Comparison of ENCODE assay signal across 8 cellular contexts in genomic region chr12:1595026-1595561, GRCh38. TPM values are rescaled to one million over a fixed set of nuclear protein-coding genes. Genes with fewer than 3 reads are reported as not detected.
DNase-seq lines count a peak whose midpoint lies in the region; ATAC-seq lines count a peak whose summit lies in the region.

No MANE protein-coding gene starts in this region.

- intact Hi-C loops in dendritic cell treated with granulocyte-macrophage colony-stimulating factor and Interleukin-4, amounts not matched to agents 40 ng/mL and 50 ng/mL, for 4 days (cut with micrococcal nuclease), result no loop called here
- intact Hi-C loops in posterior vena cava (cut with DNase I), result no loop called here

- peak overlapping the region; percentile 80 to 87 for H3K4me3 ChIP-seq in mucosa of rectum (ENCODE audit: low read length in 2 of 2)

- H3K36me3 ChIP-seq in ES-I3 (ENCODE audit: insufficient read depth, low read length), result no peaks in the 10 kb centered on the region
- peaks cover 0 to 4% of the 10 kb centered on the region in 2 donors for H3K36me3 ChIP-seq in mucosa of rectum (ENCODE audit: control insufficient read depth in 2 of 2, insufficient read depth in 2 of 2, low read length in 2 of 2)

- no peaks in the 10 kb centered on the region for H3K27me3 Mint-ChIP-seq in dendritic cell treated with granulocyte-macrophage colony-stimulating factor and Interleukin-4, amounts not matched to agents 40 ng/mL and 50 ng/mL, for 4 days

- no peak for ATAC-seq in HG02870 (IDR thresholded peaks at IDR 0.05; ENCODE audit: unreplicated experiment)
- ATAC-seq in GM19035 (IDR thresholded peaks at IDR 0.05; ENCODE audit: unreplicated experiment), result no peak

- peak overlapping the region; percentile 78 for H3K4me3 Mint-ChIP-seq in dendritic cell treated with granulocyte-macrophage colony-stimulating factor and Interleukin-4, amounts not matched to agents 40 ng/mL and 50 ng/mL, for 4 days

- DNase-seq in MV-4-11 (lab: John Stamatoyannopoulos, UW) (peak; percentile 30), posterior vena cava (ENCODE audit: low spot score) (no peak), GM19238 (ENCODE audit: insufficient read length, low spot score) (no peak)

- H3K4me1 Mint-ChIP-seq in dendritic cell treated with granulocyte-macrophage colony-stimulating factor and Interleukin-4, amounts not matched to agents 40 ng/mL and 50 ng/mL, for 4 days (ENCODE audit: low read depth), result peaks cover 49% of the 10 kb centered on the region

- peaks cover 27% of the 10 kb centered on the region for H3K36me3 Mint-ChIP-seq in dendritic cell treated with granulocyte-macrophage colony-stimulating factor and Interleukin-4, amounts not matched to agents 40 ng/mL and 50 ng/mL, for 4 days (ENCODE audit: low read depth)

- H3K27me3 ChIP-seq in mucosa of rectum (ENCODE audit: control insufficient read depth in 2 of 2, insufficient read depth in 2 of 2, low read length in 2 of 2), result no peaks in the 10 kb centered on the region

- H3K9me3 ChIP-seq in ES-I3 (ENCODE audit: control insufficient read depth, insufficient read depth, low read length) (no peaks in the 10 kb centered on the region), mucosa of rectum (ENCODE audit: control insufficient read depth in 2 of 2, low read length in 2 of 2) (no peaks in the 10 kb centered on the region)

- H3K9ac ChIP-seq in ES-I3 (ENCODE audit: low read depth, low read length), result peak overlapping the region; percentile 59; the same call in 1 of the 2 replicates
- H3K9ac ChIP-seq in mucosa of rectum (ENCODE audit: low read depth in 1 of 2, low read length in 2 of 2), result peak overlapping the region; percentile 80 to 91

- H3K9me3 Mint-ChIP-seq in dendritic cell treated with granulocyte-macrophage colony-stimulating factor and Interleukin-4, amounts not matched to agents 40 ng/mL and 50 ng/mL, for 4 days, result no peaks in the 10 kb centered on the region

- H3K27ac ChIP-seq in mucosa of rectum (ENCODE audit: low read depth in 2 of 2, low read length in 2 of 2), result peak overlapping the region; percentile 94 to 96

- H3K4me1 ChIP-seq in ES-I3 (ENCODE audit: insufficient read depth, low read length), result peaks cover 12% of the 10 kb centered on the region
- H3K4me1 ChIP-seq in mucosa of rectum (ENCODE audit: control insufficient read depth in 2 of 2, insufficient read depth in 2 of 2, low read length in 2 of 2), result peaks cover 41 to 48% of the 10 kb centered on the region in 2 donors

- peak overlapping the region; percentile 91 for H3K27ac Mint-ChIP-seq in dendritic cell treated with granulocyte-macrophage colony-stimulating factor and Interleukin-4, amounts not matched to agents 40 ng/mL and 50 ng/mL, for 4 days

RNA-seq across cellular contexts. Expression of gene FBXL14, which starts 0.7 kb away (rescaled TPM):
- 1 to 10 TPM; 6.3 to 7.3 TPM for total RNA-seq in posterior vena cava

RNA-seq across cellular contexts. Expression of gene WNT5B, which starts 33.9 kb away (rescaled TPM):
- total RNA-seq in posterior vena cava, result 10 to 100 TPM; 10.1 to 12.8 TPM
